20 cellular contexts compared by ENCODE assay signal in genomic region chr14:95408731-95409471, GRCh38.
DNase-seq lines count a peak whose midpoint lies in the region; ATAC-seq and TF ChIP-seq lines count a peak whose summit lies in the region.
"Had no signal": no experiment of that assay in that cellular context is flagged by ENCODE, and none has a peak within 500 bp of the region (broad histone marks: within the 10 kb centered on the region; RNA-seq: fewer than 3 reads in every experiment).

No MANE protein-coding gene starts in this region.

- no peak for TF ChIP-seq CTCF in thoracic aorta (IDR thresholded peaks at IDR 0.05)
- TF ChIP-seq CTCF in OCI-LY7 (conservative IDR thresholded peaks at IDR 0.05; ENCODE audit: low read length): no peak

- no peak overlapping the region for H2AFZ ChIP-seq in OCI-LY7 (ENCODE audit: low read length)

- peak; percentile 36 to 63 for ATAC-seq in right cardiac atrium
- peak; percentile 8 for ATAC-seq in thoracic aorta (ENCODE audit: insufficient number of reproducible peaks, low FRiP score, low read depth)
- no peak for ATAC-seq in HG03457 (IDR thresholded peaks at IDR 0.05; ENCODE audit: unreplicated experiment)
- ATAC-seq: activated CD8-positive, alpha-beta T cell treated with anti-CD3 and anti-CD28 coated beads, Interleukin-2, amount 10 ng/mL, durations not matched to agents 7 days and 5 days had no signal

- CTCF ChIA-PET in OCI-LY7 (lab: Charles Lee; ENCODE audit: unreplicated experiment): no interaction called here

- intact Hi-C loops in right cardiac atrium (cut with DNase I) (no loop called here), OCI-LY7 (cut with micrococcal nuclease; ENCODE audit: unreplicated experiment) (no loop called here)

- no peak overlapping the region for H3K4me2 ChIP-seq in OCI-LY7 (ENCODE audit: low read length)

- H3K79me2 ChIP-seq in OCI-LY7 (ENCODE audit: insufficient read depth, low read depth, low read length): no peaks in the 10 kb centered on the region

- H3K27ac ChIP-seq in cingulate gyrus (ENCODE audit: low read depth, low read length) (peak overlapping the region; percentile 80), right cardiac atrium (ENCODE audit: low read length) (peak overlapping the region; percentile 37), thoracic aorta (peak overlapping the region; percentile 61 to 73), OCI-LY7 (ENCODE audit: low read depth, low read length, poor library complexity, severe bottlenecking) (no peak overlapping the region)
- H3K27ac ChIP-seq: cardiac muscle cell had no signal

- H3K4me1 ChIP-seq in right cardiac atrium (ENCODE audit: control insufficient read depth, insufficient read depth, low read length): peaks cover 3% of the 10 kb centered on the region
- peaks cover 6 to 25% of the 10 kb centered on the region in 2 donors for H3K4me1 ChIP-seq in thoracic aorta (ENCODE audit: control insufficient read depth in 1 of 2, low read depth in 2 of 2)
- no peaks in the 10 kb centered on the region for H3K4me1 ChIP-seq in OCI-LY7 (ENCODE audit: insufficient read depth, low read length, poor library complexity, severe bottlenecking)

- DNase-seq in right cardiac atrium (peak in 2 of 3 donors; percentile 64 to 68), pons (ENCODE audit: low spot score) (peak; percentile 62), thoracic aorta (ENCODE audit: low spot score) (peak; percentile 13), amniotic stem cell (lab: John Stamatoyannopoulos, UW) (no peak), iPS-NIHi7 (ENCODE audit: extremely low spot score) (no peak), OCI-LY7 (ENCODE audit: low spot score) (no peak)
- DNase-seq: activated CD4-positive, CD25-positive, alpha-beta regulatory T cell; activated CD8-positive, alpha-beta T cell treated with anti-CD3 and anti-CD28 coated beads, Interleukin-2, amount 10 ng/mL, durations not matched to agents 7 days and 5 days; activated naive CD8-positive, alpha-beta T cell treated with anti-CD3 and anti-CD28 coated beads for 36 hours; activated T-cell treated with anti-CD3 and anti-CD28 coated beads, Interleukin-2, amount 50 U/mL, for 48 hours; DND-41; effector CD8-positive, alpha-beta T cell; esophagus squamous epithelium; glutamatergic neuron; kidney; OCI-M1; stimulated activated naive CD4-positive, alpha-beta T cell had no signal

- H4K20me1 ChIP-seq in OCI-LY7 (ENCODE audit: insufficient read depth, low read length): no peaks in the 10 kb centered on the region

- POLR2A ChIA-PET in OCI-LY7 (lab: Charles Lee): interaction anchor here (0.9 kb wide), 1 partner anchor 9 kb away, joined by 3 read pairs; no protein-coding TSS in a partner anchor

- no TSS peak for BruUV-seq in OCI-LY7 (replicated peaks; lab: Mats Ljungman, UMichigan)

- 56% methylated on average over 17 of the region's 17 CpGs for WGBS in right cardiac atrium

- H3K4me3 ChIP-seq in right cardiac atrium (ENCODE audit: low read length): no peak overlapping the region
- peak overlapping the region; percentile 54 for H3K4me3 ChIP-seq in thoracic aorta
- no peak overlapping the region for H3K4me3 ChIP-seq in OCI-LY7 (ENCODE audit: low read depth, low read length, poor library complexity, severe bottlenecking)
- H3K4me3 ChIP-seq: cardiac muscle cell, esophagus squamous epithelium had no signal

- H3K27me3 ChIP-seq in right cardiac atrium (ENCODE audit: control insufficient read depth, insufficient read depth) (no peaks in the 10 kb centered on the region), thoracic aorta (replicated peaks; ENCODE audit: insufficient read depth) (no peaks in the 10 kb centered on the region)
- H3K27me3 ChIP-seq: cardiac muscle cell, esophagus squamous epithelium had no signal

- H3K9me3 ChIP-seq in right cardiac atrium (ENCODE audit: control insufficient read depth, low read length) (no peaks in the 10 kb centered on the region), thoracic aorta (no peaks in the 10 kb centered on the region), OCI-LY7 (ENCODE audit: low read length) (no peaks in the 10 kb centered on the region)
- H3K9me3 ChIP-seq: esophagus squamous epithelium had no signal

- no peaks in the 10 kb centered on the region for H3K9me2 ChIP-seq in OCI-LY7 (ENCODE audit: insufficient read depth, low read length)

- H3K36me3 ChIP-seq in thoracic aorta: no peaks in the 10 kb centered on the region
- no peaks in the 10 kb centered on the region for H3K36me3 ChIP-seq in OCI-LY7 (ENCODE audit: insufficient read depth, low read length)
- H3K36me3 ChIP-seq: cardiac muscle cell, esophagus squamous epithelium had no signal

Comparison
In these comparisons a context has a peak if more than half of its experiments do, and no peak if none do; other contexts are left out.
1. DNase-seq: peak in right cardiac atrium (2 of 3), pons (single experiment) and thoracic aorta (single experiment); none in amniotic stem cell (single experiment), iPS-NIHi7 (single experiment) and OCI-LY7 (single experiment).